16 cellular contexts compared by ENCODE assay signal in the genomic region with DNA sequence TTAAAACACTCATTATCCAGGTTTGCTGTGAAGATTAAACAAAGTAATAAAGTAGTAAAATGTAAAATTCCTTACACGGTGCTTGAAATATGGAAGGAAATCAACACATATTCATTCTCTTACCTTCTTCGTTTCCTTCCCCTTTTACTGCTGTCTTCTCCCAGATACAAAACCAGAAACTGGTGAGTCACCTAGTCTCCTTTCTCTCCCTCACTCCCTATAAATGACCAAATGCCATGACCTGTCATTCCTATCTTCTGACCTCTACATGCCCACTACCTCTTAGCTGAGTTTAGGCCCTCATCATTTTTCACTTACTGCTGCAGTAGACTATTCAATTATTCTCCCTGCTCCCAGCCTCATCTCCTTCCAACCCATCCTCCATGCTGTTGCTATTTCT. TPM values are rescaled to one million over a fixed set of nuclear protein-coding genes. Genes with fewer than 3 reads are reported as not detected.
"Had no signal": no experiment of that assay in that cellular context is flagged by ENCODE, and none has a peak within 500 bp of the region (broad histone marks: within the 10 kb centered on the region; RNA-seq: fewer than 3 reads in every experiment).

No MANE protein-coding gene starts in this region.

- H3K9me3 ChIP-seq: tibial artery, vagina had no signal

- ATAC-seq: effector memory CD8-positive, alpha-beta T cell; right cardiac atrium; stimulated activated memory B cell treated with anti-CD40 and anti-IgM and Interleukin-4, amounts not matched to agents 10 μg/mL and 1 μg/mL and 100 μg/mL, for 72 hours had no signal

- DNase-seq: activated CD4-positive, alpha-beta T cell treated with anti-CD3 and anti-CD28 coated beads for 4 hours; activated CD8-positive, alpha-beta memory T cell treated with anti-CD3 and anti-CD28 coated beads for 24 hours; activated T-cell treated with anti-CD3 and anti-CD28 coated beads for 4 hours; effector memory CD8-positive, alpha-beta T cell; hypothalamus; midbrain; naive B cell; right cardiac atrium; T1000; tibial artery had no signal

- H3K27me3 ChIP-seq: vagina had no signal

- H3K27ac ChIP-seq: tibial artery, vagina had no signal

- H3K4me1 ChIP-seq: tibial artery, vagina had no signal

- H3K4me3 ChIP-seq: lung, tibial artery, vagina had no signal

- H3K36me3 ChIP-seq: tibial artery, vagina had no signal

RNA-seq across cellular contexts. Expression of a gene that starts 4.3 kb away (rescaled TPM):
- total RNA-seq: epithelial cell of proximal tubule, glomerular endothelial cell, lung, progenitor cell of endocrine pancreas, right cardiac atrium, vagina had no signal

RNA-seq across cellular contexts. Expression of a gene that starts 16.2 kb away (rescaled TPM):
- total RNA-seq: glomerular endothelial cell had no signal

RNA-seq across cellular contexts. Expression of a gene that starts 18.9 kb away (rescaled TPM):
- total RNA-seq: epithelial cell of proximal tubule, glomerular endothelial cell, right cardiac atrium, vagina had no signal

RNA-seq across cellular contexts. Expression of a gene that starts 27.2 kb away (rescaled TPM):
- total RNA-seq: epithelial cell of proximal tubule, glomerular endothelial cell had no signal
